1 cellular context compared by ENCODE assay signal in genomic region chr2:178072383-178073301, GRCh38.
A peak's percentile ranks its signal among the peaks of the same experiment; 100 is the strongest.
TF ChIP-seq lines count a peak whose summit lies in the region.

Gene PDE11A, minus strand, starts transcription at chr2:178072777. Its CDS starts 340 bp downstream, at chr2:178072437.

TF ChIP-seq in K562, 482 proteins besides CTCF, POLR2A, EP300 and RAD21 (continued from another document and continues in another):
- TF ChIP-seq REST (CRISPR knock-in tag; IDR thresholded peaks at IDR 0.05; ENCODE audit: low read depth) = peak; percentile 50; the same call in 1 of the 2 replicates
- no peak for TF ChIP-seq BACH1 (tag; IDR thresholded peaks at IDR 0.05)
- peak; percentile 67; the same call in 1 of the 2 replicates for TF ChIP-seq PML (IDR thresholded peaks at IDR 0.05; ENCODE audit: low read length)
- peak; percentile 63 for TF ChIP-seq GTF2E2 (tag; IDR thresholded peaks at IDR 0.05)
- peak; percentile 72 to 78 for TF ChIP-seq MAZ (CRISPR knock-in tag; conservative IDR thresholded peaks at IDR 0.05 in 1 of 2, IDR thresholded peaks at IDR 0.05 in 1 of 2)
- 0 out of 2 replicates have a peak, but pooled peaks have one; percentile 46 for TF ChIP-seq HBP1 (CRISPR knock-in tag; IDR thresholded peaks at IDR 0.05)
- TF ChIP-seq KDM4B (IDR thresholded peaks at IDR 0.05; ENCODE audit: borderline replicate concordance in 2 of 2, low read depth in 1 of 2) = no peak
- TF ChIP-seq TCF3 (CRISPR knock-in tag; IDR thresholded peaks at IDR 0.05) = peak; percentile 45; the same call in 1 of the 2 replicates
- 0 out of 2 replicates have a peak, but pooled peaks have one; percentile 10 for TF ChIP-seq CC2D1A (IDR thresholded peaks at IDR 0.05)
- TF ChIP-seq SRF (CRISPR knock-in tag; IDR thresholded peaks at IDR 0.05) = peak in 1 of 2 experiments; percentile 95; a peak in 2 of 4 replicates
- 0 out of 2 replicates have a peak, but pooled peaks have one; percentile 17 for TF ChIP-seq LARP7 (IDR thresholded peaks at IDR 0.05)
- no peak for TF ChIP-seq ZBTB49 (CRISPR knock-in tag; IDR thresholded peaks at IDR 0.05; ENCODE audit: borderline replicate concordance)
- 0 out of 2 replicates have a peak, but pooled peaks have one; percentile 57 for TF ChIP-seq ZKSCAN1 (IDR thresholded peaks at IDR 0.05; ENCODE audit: low read depth, low read length)
- no peak for TF ChIP-seq MCM5 (IDR thresholded peaks at IDR 0.05; ENCODE audit: low read depth)
- TF ChIP-seq SMAD3 (CRISPR knock-in tag; conservative IDR thresholded peaks at IDR 0.05) = no peak
- TF ChIP-seq ZNF583 (CRISPR knock-in tag; IDR thresholded peaks at IDR 0.05) = 0 out of 2 replicates have a peak, but pooled peaks have one; percentile 21
- no peak for TF ChIP-seq HSF4 (CRISPR knock-in tag; IDR thresholded peaks at IDR 0.05; ENCODE audit: borderline replicate concordance)
- peak; percentile 9 to 50 for TF ChIP-seq AFF1 (IDR thresholded peaks at IDR 0.05; ENCODE audit: low read depth in 1 of 2, partially characterized antibody in 2 of 2)
- no peak for TF ChIP-seq ZNF655 (CRISPR knock-in tag; IDR thresholded peaks at IDR 0.05)
- no peak for TF ChIP-seq ZNF408 (CRISPR knock-in tag; IDR thresholded peaks at IDR 0.05; ENCODE audit: low read depth)
- 0 out of 2 replicates have a peak, but pooled peaks have one; percentile 27 for TF ChIP-seq PTBP1 (IDR thresholded peaks at IDR 0.05; ENCODE audit: low read depth, low read length)
- TF ChIP-seq SMAD4 (CRISPR knock-in tag; conservative IDR thresholded peaks at IDR 0.05) = peak; percentile 74
- TF ChIP-seq LCOR (CRISPR knock-in tag; IDR thresholded peaks at IDR 0.05) = peak; percentile 76
- TF ChIP-seq ATF3 (IDR thresholded peaks at IDR 0.05) = 0 out of 2 replicates have a peak, but pooled peaks have one; percentile 14
- 0 out of 2 replicates have a peak, but pooled peaks have one; percentile 32 for TF ChIP-seq ATF3 (CRISPR knock-in tag; conservative IDR thresholded peaks at IDR 0.05)
- TF ChIP-seq ZNF740 (CRISPR knock-in tag; IDR thresholded peaks at IDR 0.05) = 0 out of 2 replicates have a peak, but pooled peaks have one; percentile 70
- no peak for TF ChIP-seq ZNF740 (tag; IDR thresholded peaks at IDR 0.05)
- peak; percentile 53; the same call in 1 of the 2 replicates for TF ChIP-seq GATA2 (CRISPR knock-in tag; IDR thresholded peaks at IDR 0.05)
- no peak for TF ChIP-seq RBM34 (IDR thresholded peaks at IDR 0.05; ENCODE audit: borderline replicate concordance, insufficient read depth, low read length)
- no peak for TF ChIP-seq ZNF79 (CRISPR knock-in tag; IDR thresholded peaks at IDR 0.05; ENCODE audit: low read depth)
- TF ChIP-seq CBFA2T3 (IDR thresholded peaks at IDR 0.05) = peak; percentile 39
- 0 out of 2 replicates have a peak, but pooled peaks have one; percentile 18 for TF ChIP-seq ATF4 (CRISPR knock-in tag; IDR thresholded peaks at IDR 0.05)
- peak; percentile 20 to 54 for TF ChIP-seq E2F6 (IDR thresholded peaks at IDR 0.05; ENCODE audit: borderline replicate concordance in 1 of 2, extremely low read depth in 1 of 2, insufficient read depth in 1 of 2, insufficient read length in 1 of 2, low read depth in 1 of 2, low read length in 1 of 2, poor library complexity in 1 of 2, severe bottlenecking in 1 of 2)
- no peak for TF ChIP-seq ELK3 (CRISPR knock-in tag; IDR thresholded peaks at IDR 0.05)
- TF ChIP-seq ZNF395 (CRISPR knock-in tag; IDR thresholded peaks at IDR 0.05) = peak; percentile 60; the same call in 1 of the 2 replicates
